Comparison of ENCODE assay signal across 22 cellular contexts in the genomic region with DNA sequence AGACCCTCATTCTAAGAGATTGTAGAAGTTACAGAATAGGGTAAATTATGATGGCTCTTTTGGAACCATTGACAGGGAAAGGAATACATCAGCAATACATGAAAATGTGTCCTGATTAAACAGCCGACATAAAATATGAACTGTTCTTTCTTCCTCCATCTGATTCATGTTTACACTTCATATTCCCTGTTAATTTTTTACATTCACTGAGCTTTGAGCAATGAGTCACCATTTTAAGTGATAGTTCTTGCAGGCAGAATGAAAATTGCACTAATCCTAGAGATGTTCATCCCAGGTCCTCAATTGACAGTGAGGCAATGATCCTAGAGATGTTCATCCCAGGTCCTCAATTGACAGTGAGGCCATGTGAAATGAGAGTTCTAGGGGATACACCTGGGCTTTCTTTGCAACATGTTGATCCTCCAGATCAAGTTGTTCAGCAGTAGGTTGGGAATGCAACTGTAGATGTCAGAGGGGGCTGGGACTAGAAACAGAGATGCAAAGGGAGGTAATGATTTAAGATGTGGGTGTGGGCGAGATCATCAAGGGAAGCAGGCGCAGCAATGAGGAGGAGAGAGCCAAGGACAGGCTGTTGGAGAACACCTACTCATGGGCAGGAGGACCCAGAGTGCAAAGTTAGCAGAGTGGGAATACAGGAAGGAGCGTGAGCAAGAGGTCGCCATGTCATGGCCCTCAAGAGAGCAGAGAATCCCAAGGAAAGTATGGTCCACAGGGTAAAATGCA.
DNase-seq lines count a peak whose midpoint lies in the region; ATAC-seq, FAIRE-seq and TF ChIP-seq lines count a peak whose summit lies in the region.
"Had no signal": no experiment of that assay in that cellular context is flagged by ENCODE, and none has a peak within 500 bp of the region (broad histone marks: within the 10 kb centered on the region; RNA-seq: fewer than 3 reads in every experiment).

No MANE protein-coding gene starts in this region.

- intact Hi-C loops in left lung (cut with DNase I), result no loop called here

- H2BK15ac ChIP-seq in H1 (ENCODE audit: low read length), result no peak overlapping the region

- no peak overlapping the region for H2BK20ac ChIP-seq in H1 (ENCODE audit: low read length)

- no peak overlapping the region for H4K91ac ChIP-seq in H1 (replicated peaks; ENCODE audit: insufficient read length, low read length)

- H3K36me3 ChIP-seq in HEK293 (ENCODE audit: control insufficient read depth in 2 of 2, insufficient read depth in 1 of 2, low read length in 2 of 2) (no peaks in the 10 kb centered on the region), H1 (ENCODE audit: control insufficient read depth in 2 of 4, insufficient read depth in 4 of 4, low read length in 3 of 4) (no peaks in the 10 kb centered on the region), left lung (no peaks in the 10 kb centered on the region)
- H3K36me3 ChIP-seq: esophagus muscularis mucosa, left ventricle myocardium inferior, uterus had no signal

- no peak for TF ChIP-seq EP300 in H1 (IDR thresholded peaks at IDR 0.05; ENCODE audit: borderline replicate concordance in 1 of 2, low read depth in 2 of 2, low read length in 2 of 2)

- no peak overlapping the region for H3K9ac ChIP-seq in H1 (replicated peaks in 1 of 4; ENCODE audit: extremely low read depth in 1 of 4, low read depth in 3 of 4, low read length in 3 of 4)

- FAIRE-seq in H1 (lab: Jason Lieb, UNC), result no peak

- no peak for TF ChIP-seq RAD21 in H1 (IDR thresholded peaks at IDR 0.05 in 1 of 2, conservative IDR thresholded peaks at IDR 0.05 in 1 of 2; ENCODE audit: low read depth in 2 of 2, low read length in 2 of 2)

- no peaks in the 10 kb centered on the region for H3K79me2 ChIP-seq in H1 (ENCODE audit: control insufficient read depth in 1 of 2, insufficient read depth in 2 of 2, low read length in 2 of 2)

- no peak overlapping the region for H3K23ac ChIP-seq in H1 (ENCODE audit: insufficient read length)

- no peak for TF ChIP-seq CTCF in AG10803 (conservative IDR thresholded peaks at IDR 0.05; ENCODE audit: low read length)
- no peak for TF ChIP-seq CTCF in HEK293 (tag by site-specific recombination; IDR thresholded peaks at IDR 0.05)
- TF ChIP-seq CTCF in H1 (IDR thresholded peaks at IDR 0.05; ENCODE audit: control extremely low read depth in 1 of 3, insufficient read depth in 1 of 3, low read depth in 1 of 3, low read length in 3 of 3), result no peak
- no peak for TF ChIP-seq CTCF in left lung (IDR thresholded peaks at IDR 0.05)

- no peak overlapping the region for H3K56ac ChIP-seq in H1 (replicated peaks; ENCODE audit: insufficient read length, low read depth, low read length)

- H3K14ac ChIP-seq in H1 (ENCODE audit: insufficient read length), result no peak overlapping the region

- H3K9me3 ChIP-seq in HEK293 (ENCODE audit: control insufficient read depth, insufficient read depth, low read depth, low read length) (no peaks in the 10 kb centered on the region), H1 (ENCODE audit: insufficient read depth in 2 of 2, low read depth in 1 of 2, low read length in 1 of 2) (no peaks in the 10 kb centered on the region), left lung (no peaks in the 10 kb centered on the region)
- H3K9me3 ChIP-seq: esophagus muscularis mucosa, left ventricle myocardium inferior, uterus had no signal

- H2AK5ac ChIP-seq in H1 (ENCODE audit: low read depth, low read length), result no peak overlapping the region

- no peak overlapping the region for H2BK12ac ChIP-seq in H1 (ENCODE audit: low read depth, low read length)

- H3K23me2 ChIP-seq in H1 (ENCODE audit: low read depth, low read length), result no peaks in the 10 kb centered on the region

- H4K8ac ChIP-seq in H1 (ENCODE audit: extremely low read depth, insufficient read depth, low read length), result no peak overlapping the region

- H4K5ac ChIP-seq in H1 (ENCODE audit: insufficient read length, low read depth, low read length), result no peak overlapping the region

- H2BK120ac ChIP-seq in H1 (replicated peaks; ENCODE audit: low read depth, low read length), result no peak overlapping the region

- no peak overlapping the region for H3K18ac ChIP-seq in H1 (ENCODE audit: extremely low read depth, low read length)

- POLR2A ChIA-PET in HEK293 (lab: Yijun Ruan, JAX), result no interaction called here
- POLR2A ChIA-PET in H1 (lab: Charles Lee; ENCODE audit: partially characterized antibody), result no interaction called here

- no peaks in the 10 kb centered on the region; a peak in 1 of 7 replicates for H3K27me3 ChIP-seq in H1 (replicated peaks in 1 of 4; ENCODE audit: control insufficient read depth in 3 of 4, extremely low read depth in 1 of 4, insufficient read depth in 3 of 4, low read length in 3 of 4)
- no peaks in the 10 kb centered on the region for H3K27me3 ChIP-seq in left lung
- H3K27me3 ChIP-seq: esophagus muscularis mucosa, uterus had no signal

- H3K4ac ChIP-seq in H1 (replicated peaks; ENCODE audit: insufficient read length, low read depth, low read length), result no peak overlapping the region

- no peak overlapping the region for H3K4me2 ChIP-seq in H1 (ENCODE audit: insufficient read depth in 1 of 2, low read depth in 2 of 2, low read length in 2 of 2)

- H2AFZ ChIP-seq in H1 (ENCODE audit: low read length), result 0 out of 2 replicates have a peak overlapping the region, but pooled peaks have one; percentile 46

- TF ChIP-seq POLR2A in H1 (IDR thresholded peaks at IDR 0.05; ENCODE audit: control extremely low read depth in 1 of 2, low read depth in 2 of 2, low read length in 2 of 2), result no peak

- DNase-seq in AG10803 (ENCODE audit: low read depth) (peak; percentile 28), H1 (ENCODE audit: low read depth in 1 of 2, low spot score in 2 of 2) (no peak), left lung (no peak), DMS114 treated with DMSO at 0.1 percent for 48 hours (lab: John Stamatoyannopoulos, UW; ENCODE audit: unreplicated experiment) (no peak), inferior parietal cortex (ENCODE audit: extremely low spot score) (no peak)
- DNase-seq in activated effector memory CD4-positive, alpha-beta T cell treated with anti-CD3 and anti-CD28 coated beads, Interleukin-2, amount 50 U/mL, for 16 hours, result no peak
- DNase-seq: activated CD4-positive, alpha-beta memory T cell treated with anti-CD3 and anti-CD28 coated beads for 36 hours; activated gamma-delta T cell; effector memory CD4-positive, alpha-beta T cell; left ventricle myocardium inferior; NCI-H1436; NCI-H2171; NCI-H526 treated with DMSO at 0.1 percent for 48 hours; posterior cingulate gyrus; uterus had no signal

- no peaks in the 10 kb centered on the region for H3K79me1 ChIP-seq in H1 (ENCODE audit: low read depth, low read length)

- H4K20me1 ChIP-seq in H1 (replicated peaks in 1 of 2; ENCODE audit: control insufficient read depth in 1 of 2, insufficient read depth in 2 of 2, low read length in 2 of 2), result no peaks in the 10 kb centered on the region

- no peak overlapping the region for H2BK5ac ChIP-seq in H1 (ENCODE audit: low read depth, low read length)

- CTCF ChIA-PET in HEK293 (lab: Yijun Ruan, JAX) (no interaction called here), H1 (lab: Charles Lee; ENCODE audit: partially characterized antibody) (interaction anchor here (0.6 to 1.3 kb wide), 2 partner anchors 13 to 1849 kb away, joined by 3 to 4 read pairs; no protein-coding TSS in a partner anchor)

- H3K4me1 ChIP-seq in HEK293 (ENCODE audit: control insufficient read depth, insufficient read depth, low read length) (no peaks in the 10 kb centered on the region), H1 (replicated peaks in 1 of 4; ENCODE audit: control insufficient read depth in 3 of 4, insufficient read depth in 4 of 4, low read length in 3 of 4) (no peaks in the 10 kb centered on the region), left lung (no peaks in the 10 kb centered on the region)
- H3K4me1 ChIP-seq: esophagus muscularis mucosa, left ventricle myocardium inferior, uterus had no signal

- WGBS in H1 (ENCODE audit: extremely low coverage in 1 of 2, insufficient coverage in 1 of 2, insufficient read length in 1 of 2, insufficient replicate concordance in 2 of 2, low coverage in 1 of 2, low lambda C conversion rate in 2 of 2, missing lambda C conversion rate in 1 of 2), 2 experiments, result 92% methylated on average over 5 of the region's 5 CpGs; no CpG with 5 or more reads in 1 of the 2 experiments

- no peak overlapping the region for H3K4me3 ChIP-seq in AG10803 (ENCODE audit: low read length)
- no peak overlapping the region for H3K4me3 ChIP-seq in HEK293 (ENCODE audit: low read depth, low read length)
- H3K4me3 ChIP-seq in H1 (ENCODE audit: extremely low read depth in 1 of 4, insufficient read depth in 2 of 4, low read depth in 3 of 4, low read length in 4 of 4), result no peak overlapping the region
- no peak overlapping the region for H3K4me3 ChIP-seq in left lung
- H3K4me3 ChIP-seq: esophagus muscularis mucosa, left ventricle myocardium inferior, uterus had no signal

- H3K27ac ChIP-seq in HEK293 (ENCODE audit: extremely low read depth, low read depth, low read length), result no peak overlapping the region
- H3K27ac ChIP-seq in H1 (ENCODE audit: low read depth, low read length), result no peak overlapping the region
- H3K27ac ChIP-seq in left lung, result no peak overlapping the region
- H3K27ac ChIP-seq: C4-2B, esophagus muscularis mucosa, left ventricle myocardium inferior, uterus had no signal

- peak; percentile 25 for ATAC-seq in left lung
- no peak for ATAC-seq in HG02884 (IDR thresholded peaks at IDR 0.05; ENCODE audit: unreplicated experiment)
- ATAC-seq: natural killer cell treated with Interleukin-12 subunit alpha and Interleukin-12 subunit beta and Interleukin-15 and Interleukin-18, amount 100 ng/mL, for 72 hours; sciatic nerve; WTC11 had no signal

TF ChIP-seq in HEK293, 187 proteins besides CTCF, POLR2A, EP300 and RAD21 (continues in another document):
- TF ChIP-seq ZFHX2 (tag by site-specific recombination; conservative IDR thresholded peaks at IDR 0.05), result peak; percentile 68
- TF ChIP-seq KLF1 (tag by site-specific recombination; IDR thresholded peaks at IDR 0.05), result no peak
- TF ChIP-seq ZXDB (tag by site-specific recombination; IDR thresholded peaks at IDR 0.05), result no peak
- no peak for TF ChIP-seq ZNF2 (tag by site-specific recombination; IDR thresholded peaks at IDR 0.05)
- TF ChIP-seq ZNF560 (tag by site-specific recombination; IDR thresholded peaks at IDR 0.05; ENCODE audit: borderline replicate concordance), result no peak
- TF ChIP-seq SETDB1 (IDR thresholded peaks at IDR 0.05; ENCODE audit: insufficient read length, low read length), result no peak

TF ChIP-seq in H1, 55 proteins besides CTCF, POLR2A, EP300 and RAD21:
- TF ChIP-seq SIX5 (IDR thresholded peaks at IDR 0.05; ENCODE audit: low read depth, low read length), result no peak
- TF ChIP-seq SUZ12 (IDR thresholded peaks at IDR 0.05; ENCODE audit: low read length), result no peak
- TF ChIP-seq TCF12 (IDR thresholded peaks at IDR 0.05; ENCODE audit: low read depth, low read length), result no peak
- no peak for TF ChIP-seq GTF2F1 (IDR thresholded peaks at IDR 0.05; ENCODE audit: borderline replicate concordance, low read depth, low read length)
- TF ChIP-seq CREB1 (IDR thresholded peaks at IDR 0.05), result no peak
- TF ChIP-seq RFX5 (IDR thresholded peaks at IDR 0.05; ENCODE audit: borderline replicate concordance, low read depth, low read length), result no peak
- TF ChIP-seq CTBP2 (IDR thresholded peaks at IDR 0.05; ENCODE audit: borderline replicate concordance, insufficient read depth, insufficient read length, low read length), result no peak
- TF ChIP-seq PHF8 (conservative IDR thresholded peaks at IDR 0.05; ENCODE audit: low read depth, low read length), result no peak
TF ChIP-seq in H1: peak in this region for 0.
